In the genomic region with DNA sequence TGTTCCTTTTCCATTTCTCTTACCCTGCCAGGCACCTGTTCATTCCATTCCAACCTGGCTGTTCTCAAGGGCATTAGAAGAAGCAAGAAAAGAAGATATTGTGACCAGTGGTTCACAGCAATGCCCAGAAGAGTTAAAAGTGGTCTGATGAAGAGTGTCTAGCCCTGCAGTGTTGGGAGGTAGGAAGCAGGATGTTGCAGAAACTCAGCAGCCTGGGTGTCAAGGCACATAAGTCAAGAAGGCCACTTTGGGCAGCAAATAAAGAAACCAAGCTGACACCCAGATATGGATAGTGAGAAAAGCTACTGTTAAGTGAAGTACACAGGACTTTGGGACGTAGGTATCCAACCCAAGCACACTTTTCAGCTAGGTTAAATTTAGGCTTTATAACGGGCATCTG, we compare ENCODE assay signal across 37 cellular contexts.
"Had no signal": no experiment of that assay in that cellular context is flagged by ENCODE, and none has a peak within 500 bp of the region (broad histone marks: within the 10 kb centered on the region; RNA-seq: fewer than 3 reads in every experiment).

No MANE protein-coding gene starts in this region.

- H3K9me3 Mint-ChIP-seq: activated naive CD4-positive, alpha-beta T cell treated with anti-CD3 and anti-CD28 coated beads for 36 hours; activated naive CD8-positive, alpha-beta T cell treated with anti-CD3 and anti-CD28 coated beads for 36 hours; activated T-cell treated with anti-CD3 and anti-CD28 coated beads, Interleukin-2, amount 50 U/mL, for 24 hours; brain; central memory CD8-positive, alpha-beta T cell had no signal

- H3K27me3 Mint-ChIP-seq: activated naive CD4-positive, alpha-beta T cell treated with anti-CD3 and anti-CD28 coated beads, Interleukin-2, amount 10 ng/mL, durations not matched to agents 7 days and 5 days; activated naive CD4-positive, alpha-beta T cell treated with anti-CD3 and anti-CD28 coated beads, Interleukin-2, amount 50 U/mL, for 24 hours; activated naive CD8-positive, alpha-beta T cell; activated naive CD8-positive, alpha-beta T cell treated with anti-CD3 and anti-CD28 coated beads for 36 hours; activated naive CD8-positive, alpha-beta T cell treated with anti-CD3 and anti-CD28 coated beads, Interleukin-2, amount 10 ng/mL, durations not matched to agents 7 days and 5 days; activated naive CD8-positive, alpha-beta T cell treated with anti-CD3 and anti-CD28 coated beads, Interleukin-2, amount 50 U/mL, for 24 hours; activated T-cell treated with anti-CD3 and anti-CD28 coated beads, Interleukin-2, amount 50 U/mL, for 24 hours; brain; central memory CD8-positive, alpha-beta T cell had no signal

- H3K27ac Mint-ChIP-seq: activated naive CD4-positive, alpha-beta T cell treated with anti-CD3 and anti-CD28 coated beads for 36 hours; activated naive CD4-positive, alpha-beta T cell treated with anti-CD3 and anti-CD28 coated beads, Interleukin-2, amount 10 ng/mL, durations not matched to agents 7 days and 5 days; activated naive CD4-positive, alpha-beta T cell treated with anti-CD3 and anti-CD28 coated beads, Interleukin-2, amount 50 U/mL, for 24 hours; activated naive CD4-positive, alpha-beta T cell treated with anti-CD3 and anti-CD28 coated beads, Interleukin-2, amount 50 U/mL, for 72 hours; activated naive CD8-positive, alpha-beta T cell treated with anti-CD3 and anti-CD28 coated beads for 36 hours; activated naive CD8-positive, alpha-beta T cell treated with anti-CD3 and anti-CD28 coated beads, Interleukin-2, amount 10 ng/mL, durations not matched to agents 7 days and 5 days; activated naive CD8-positive, alpha-beta T cell treated with anti-CD3 and anti-CD28 coated beads, Interleukin-2, amount 50 U/mL, for 24 hours; activated T-cell treated with anti-CD3 and anti-CD28 coated beads, Interleukin-2, amount 50 U/mL, for 24 hours; activated T-helper 1 cell treated with anti-CD3 and anti-CD28 coated beads, Interleukin-12 subunit alpha, Interleukin-12 subunit beta, Interleukin-2, Interleukin-4 antibody, amounts not matched to agents 30 ng/mL and 10 ng/mL and 1 ng/mL, durations not matched to agents 14 hours and 24 hours and 36 hours; activated T-helper 2 cell treated with anti-CD3 and anti-CD28 coated beads, Interferon-gamma antibody, Interleukin-2, Interleukin-4, amounts not matched to agents 10 μg/mL and 5 μg/mL and 100 μg/mL, durations not matched to agents 14 hours and 24 hours and 36 hours; brain had no signal

- H3K27ac ChIP-seq: adrenal gland, ascending aorta, body of pancreas, brain microvascular endothelial cell, breast epithelium, cardiac muscle cell had no signal

- DNase-seq: activated effector memory CD4-positive, alpha-beta T cell treated with anti-CD3 and anti-CD28 coated beads, Interleukin-2, amount 50 U/mL, for 16 hours; activated effector memory CD4-positive, alpha-beta T cell treated with Interleukin-2 at 50 U/mL for 16 hours; activated gamma-delta T cell; activated gamma-delta T cell treated with Interleukin-2 at 50 U/mL for 16 hours; activated naive CD4-positive, alpha-beta T cell; activated naive CD4-positive, alpha-beta T cell treated with anti-CD3 and anti-CD28 coated beads for 36 hours; activated naive CD4-positive, alpha-beta T cell treated with anti-CD3 and anti-CD28 coated beads, Interleukin-2, amount 10 ng/mL, durations not matched to agents 7 days and 5 days; activated naive CD4-positive, alpha-beta T cell treated with anti-CD3 and anti-CD28 coated beads, Interleukin-2, amount 50 U/mL, for 16 hours; activated naive CD4-positive, alpha-beta T cell treated with Interleukin-2 at 50 U/mL for 16 hours; activated naive CD8-positive, alpha-beta T cell treated with anti-CD3 and anti-CD28 coated beads for 36 hours; activated naive CD8-positive, alpha-beta T cell treated with anti-CD3 and anti-CD28 coated beads, Interleukin-2, amount 10 ng/mL, durations not matched to agents 7 days and 5 days; activated naive CD8-positive, alpha-beta T cell treated with anti-CD3 and anti-CD28 coated beads, Interleukin-2, amount 50 U/mL, for 24 hours; activated T-cell treated with anti-CD3 and anti-CD28 coated beads, Interleukin-2, amount 50 U/mL, for 1 hour; activated T-cell treated with anti-CD3 and anti-CD28 coated beads, Interleukin-2, amount 50 U/mL, for 24 hours; activated T-cell treated with anti-CD3 and anti-CD28 coated beads, Interleukin-2, amount 50 U/mL, for 4 hours; activated T-cell treated with anti-CD3 and anti-CD28 coated beads, Interleukin-2, amount 50 U/mL, for 48 hours; activated T-cell treated with anti-CD3 and anti-CD28 coated beads, Interleukin-2, amount 50 U/mL, for 72 hours; adrenal gland; amniotic stem cell; amygdala; anterior cingulate cortex; aorta; body of pancreas; brain microvascular endothelial cell; caudate nucleus; central memory CD4-positive, alpha-beta T cell; cerebellar nuclear complex had no signal

- H3K4me3 Mint-ChIP-seq: activated naive CD4-positive, alpha-beta T cell treated with anti-CD3 and anti-CD28 coated beads for 36 hours; activated naive CD4-positive, alpha-beta T cell treated with anti-CD3 and anti-CD28 coated beads, Interleukin-2, amount 10 ng/mL, durations not matched to agents 7 days and 5 days; activated naive CD4-positive, alpha-beta T cell treated with anti-CD3 and anti-CD28 coated beads, Interleukin-2, amount 50 U/mL, for 24 hours; activated naive CD8-positive, alpha-beta T cell; activated naive CD8-positive, alpha-beta T cell treated with anti-CD3 and anti-CD28 coated beads for 36 hours; activated naive CD8-positive, alpha-beta T cell treated with anti-CD3 and anti-CD28 coated beads, Interleukin-2, amount 10 ng/mL, durations not matched to agents 7 days and 5 days; activated naive CD8-positive, alpha-beta T cell treated with anti-CD3 and anti-CD28 coated beads, Interleukin-2, amount 50 U/mL, for 24 hours; activated T-cell treated with anti-CD3 and anti-CD28 coated beads, Interleukin-2, amount 50 U/mL, for 24 hours; activated T-cell treated with anti-CD3 and anti-CD28 coated beads, Interleukin-2, amount 50 U/mL, for 4 hours; activated T-cell treated with anti-CD3 and anti-CD28 coated beads, Interleukin-2, amount 50 U/mL, for 72 hours; activated T-helper 1 cell treated with anti-CD3 and anti-CD28 coated beads, Interleukin-12 subunit alpha, Interleukin-12 subunit beta, Interleukin-2, Interleukin-4 antibody, amounts not matched to agents 30 ng/mL and 10 ng/mL and 1 ng/mL, durations not matched to agents 14 hours and 24 hours and 36 hours; brain; central memory CD8-positive, alpha-beta T cell had no signal

- ATAC-seq: activated naive CD4-positive, alpha-beta T cell treated with anti-CD3 and anti-CD28 coated beads, Interleukin-2, amount 50 U/mL, for 72 hours; activated naive CD8-positive, alpha-beta T cell treated with anti-CD3 and anti-CD28 coated beads, Interleukin-2, amount 50 U/mL, for 24 hours; activated T-cell treated with anti-CD3 and anti-CD28 coated beads, Interleukin-2, amount 50 U/mL, for 4 hours; activated T-cell treated with anti-CD3 and anti-CD28 coated beads, Interleukin-2, amount 50 U/mL, for 72 hours; body of pancreas had no signal

- H3K36me3 Mint-ChIP-seq: activated naive CD4-positive, alpha-beta T cell treated with anti-CD3 and anti-CD28 coated beads, Interleukin-2, amount 10 ng/mL, durations not matched to agents 7 days and 5 days; activated naive CD8-positive, alpha-beta T cell; activated naive CD8-positive, alpha-beta T cell treated with anti-CD3 and anti-CD28 coated beads for 36 hours; brain had no signal

- H3K4me1 Mint-ChIP-seq: brain had no signal
